8 cellular contexts compared by ENCODE assay signal in the genomic region with DNA sequence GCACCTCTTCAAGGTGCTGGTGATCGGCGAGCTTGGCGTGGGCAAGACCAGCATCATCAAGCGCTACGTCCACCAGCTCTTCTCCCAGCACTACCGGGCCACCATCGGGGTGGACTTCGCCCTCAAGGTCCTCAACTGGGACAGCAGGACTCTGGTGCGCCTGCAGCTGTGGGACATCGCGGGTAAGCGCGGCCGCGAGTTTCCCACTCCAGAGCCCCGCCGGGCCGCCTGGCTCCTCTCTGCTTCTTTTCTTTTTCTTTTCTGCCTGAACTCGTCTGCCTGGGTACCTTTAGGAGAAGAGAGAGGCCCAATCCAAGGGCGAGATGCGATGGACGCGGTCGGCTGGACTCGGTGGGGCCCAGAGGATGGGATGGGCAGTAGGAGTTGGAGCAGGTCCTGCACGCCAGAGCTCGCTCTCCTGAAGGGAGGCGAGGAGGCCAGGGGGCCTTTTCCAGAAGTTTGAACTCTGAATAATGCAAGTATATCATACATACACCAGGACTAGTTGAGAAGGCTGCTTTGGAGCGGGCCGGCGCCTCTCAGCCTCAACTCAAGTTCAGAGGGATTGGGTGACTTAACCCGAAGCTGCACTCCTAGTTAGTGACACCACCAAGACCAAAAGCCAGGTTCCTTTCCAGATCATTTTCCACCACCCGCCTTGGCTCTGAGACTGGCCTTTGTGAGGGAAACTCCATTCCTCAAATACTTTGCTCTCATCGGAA. TPM values are rescaled to one million over a fixed set of nuclear protein-coding genes. Genes with fewer than 3 reads are reported as not detected.
A peak's percentile ranks its signal among the peaks of the same experiment; 100 is the strongest.
DNase-seq lines count a peak whose midpoint lies in the region; ATAC-seq and TF ChIP-seq lines count a peak whose summit lies in the region.

No MANE protein-coding gene starts in this region.

- TF ChIP-seq CTCF in endodermal cell (conservative IDR thresholded peaks at IDR 0.05) (no peak), thoracic aorta (IDR thresholded peaks at IDR 0.05) (no peak)

- H3K9ac ChIP-seq in endodermal cell (ENCODE audit: extremely low read depth, low read length, poor library complexity, severe bottlenecking) = peak overlapping the region; percentile 67

- H3K27me3 Mint-ChIP-seq in endodermal cell (ENCODE audit: insufficient read depth) (no peaks in the 10 kb centered on the region), memory B cell (peaks cover 12% of the 10 kb centered on the region)

- H3K4me1 ChIP-seq in endodermal cell (ENCODE audit: control insufficient read depth, insufficient read depth, low read length) = no peaks in the 10 kb centered on the region
- peaks cover 24 to 39% of the 10 kb centered on the region in 2 donors for H3K4me1 ChIP-seq in thoracic aorta (ENCODE audit: control insufficient read depth in 1 of 2, low read depth in 2 of 2)

- H3K4me1 Mint-ChIP-seq in endodermal cell (peaks cover 30% of the 10 kb centered on the region), memory B cell (no peaks in the 10 kb centered on the region)

- 3 to 6% methylated on average over 18 to 34 of the region's 34 CpGs for WGBS in endodermal cell (ENCODE audit: insufficient coverage in 1 of 2, insufficient read length in 1 of 2), 2 experiments

- DNase-seq in T1000 (lab: John Stamatoyannopoulos, UW) (peak; percentile 35), endodermal cell (peak; percentile 81), memory B cell (ENCODE audit: low spot score in 2 of 2) (no peak), thoracic aorta (ENCODE audit: low spot score) (peak; percentile 2), GM19240 (ENCODE audit: insufficient read length, low spot score) (no peak)

- peak overlapping the region; percentile 36 for H3K27ac ChIP-seq in endodermal cell (ENCODE audit: low read depth, low read length)
- peak overlapping the region; percentile 92 to 98 for H3K27ac ChIP-seq in thoracic aorta

- H3K36me3 ChIP-seq in endodermal cell (ENCODE audit: control insufficient read depth, insufficient read depth, low read length) (peaks cover 10% of the 10 kb centered on the region), thoracic aorta (no peaks in the 10 kb centered on the region)

- H3K27me3 ChIP-seq in endodermal cell (ENCODE audit: control insufficient read depth, insufficient read depth, low read length, poor library complexity, severe bottlenecking) = no peaks in the 10 kb centered on the region
- no peaks in the 10 kb centered on the region for H3K27me3 ChIP-seq in thoracic aorta (replicated peaks; ENCODE audit: insufficient read depth)

- ATAC-seq in GM18498 (IDR thresholded peaks at IDR 0.05; ENCODE audit: unreplicated experiment) (peak; percentile 18), HG03025 (IDR thresholded peaks at IDR 0.05; ENCODE audit: low FRiP score, unreplicated experiment) (peak; percentile 3), memory B cell (ENCODE audit: low read depth) (no peak), thoracic aorta (ENCODE audit: insufficient number of reproducible peaks, low FRiP score, low read depth) (peak; percentile 6), HG02884 (IDR thresholded peaks at IDR 0.05; ENCODE audit: unreplicated experiment) (no peak)

- H3K4me3 ChIP-seq in endodermal cell (ENCODE audit: low read length) (peak overlapping the region; percentile 93), thoracic aorta (peak overlapping the region; percentile 95)

- H3K9me3 ChIP-seq in endodermal cell (ENCODE audit: control insufficient read depth, low read length) (no peaks in the 10 kb centered on the region), thoracic aorta (no peaks in the 10 kb centered on the region)

- H3K4me3 Mint-ChIP-seq in endodermal cell = peak overlapping the region; percentile 94
- H3K4me3 Mint-ChIP-seq in memory B cell = peak overlapping the region; percentile 19

- H3K9me3 Mint-ChIP-seq in endodermal cell (no peaks in the 10 kb centered on the region), memory B cell (no peaks in the 10 kb centered on the region)

- H3K27ac Mint-ChIP-seq in endodermal cell (peak overlapping the region; percentile 96), memory B cell (no peak overlapping the region)

- H3K36me3 Mint-ChIP-seq in endodermal cell (ENCODE audit: low read depth) = peaks cover 11% of the 10 kb centered on the region
- no peaks in the 10 kb centered on the region for H3K36me3 Mint-ChIP-seq in memory B cell

RNA-seq across cellular contexts. Expression of a gene that starts 0.5 kb away (rescaled TPM):
- total RNA-seq in endodermal cell (10 to 100 TPM; 19.8 to 20.5 TPM), thoracic aorta (10 to 100 TPM; 34.5 to 42.4 TPM)
- polyA plus RNA-seq in endodermal cell (2013, experiment 1 of 2) = 32.7 TPM
- 30.3 TPM for polyA plus RNA-seq in endodermal cell (2013, experiment 2 of 2)

RNA-seq across cellular contexts. Expression of a gene that starts 54.7 kb away (rescaled TPM):
- total RNA-seq in endodermal cell (1 to 10 TPM in 1 of 2 donors, under 1 TPM in 1; 0.37 to 1.3 TPM), thoracic aorta (not detected)
- not detected for polyA plus RNA-seq in endodermal cell (2013, experiment 1 of 2)
- 0.17 TPM for polyA plus RNA-seq in endodermal cell (2013, experiment 2 of 2)

Comparison
In these comparisons a context has a peak if more than half of its experiments do, and no peak if none do; other contexts are left out.
1. ATAC-seq: peak in GM18498 (single experiment), HG03025 (single experiment) and thoracic aorta (single experiment); none in memory B cell (single experiment) and HG02884 (single experiment).
2. DNase-seq: peak in T1000 (single experiment), endodermal cell (single experiment) and thoracic aorta (single experiment); none in memory B cell (0 of 2) and GM19240 (single experiment).